ENCODE assay signal across 25 cellular contexts in genomic region chr6:125037826-125038225, GRCh38.
"Had no signal": no experiment of that assay in that cellular context is flagged by ENCODE, and none has a peak within 500 bp of the region (broad histone marks: within the 10 kb centered on the region; RNA-seq: fewer than 3 reads in every experiment).

No MANE protein-coding gene starts in this region.

- H3K9me3 ChIP-seq: lower lobe of right lung, neutrophil, ovary, prostate gland, suprapubic skin, uterus had no signal

- DNase-seq: hippocampal formation; kidney; left colon; left lung; lower lobe of right lung; mammary epithelial cell; mesenchymal stem cell; naive B cell; natural killer cell; nephron progenitor cell; occipital lobe; ovary; posterior cingulate gyrus; retina; right cardiac atrium; spleen; stimulated activated CD4-positive, alpha-beta T cell treated with anti-CD3 and anti-CD28 coated beads, Interleukin-4, amount 100 ng/mL, for 24 hours; stimulated activated naive CD4-positive, alpha-beta T cell; uterus had no signal

- H3K27me3 ChIP-seq: left lung, neural progenitor cell, neutrophil, ovary, spleen, suprapubic skin, tibial nerve, uterus had no signal

- FAIRE-seq: kidney had no signal

- H3K36me3 ChIP-seq: left lung, lower lobe of right lung, neural progenitor cell, neutrophil, ovary, prostate gland, spleen, suprapubic skin, tibial nerve, uterus had no signal

- H3K4me3 ChIP-seq: left lung, lower lobe of right lung, neural progenitor cell, ovary, prostate gland, skin epidermis, spleen, suprapubic skin, tibial nerve, uterus had no signal

- H3K4me1 ChIP-seq: left lung, lower lobe of right lung, prostate gland, spleen, uterus had no signal

- H3K4me2 ChIP-seq: neural progenitor cell had no signal

- H3K27ac ChIP-seq: left lung, lower lobe of right lung, neural progenitor cell, neutrophil, ovary, prostate gland, skin epidermis, spleen, suprapubic skin, tibial nerve, uterus had no signal

- H2AFZ ChIP-seq: neural progenitor cell had no signal

- H3K9ac ChIP-seq: neural progenitor cell had no signal
